8 cellular contexts compared by ENCODE assay signal in the genomic region with DNA sequence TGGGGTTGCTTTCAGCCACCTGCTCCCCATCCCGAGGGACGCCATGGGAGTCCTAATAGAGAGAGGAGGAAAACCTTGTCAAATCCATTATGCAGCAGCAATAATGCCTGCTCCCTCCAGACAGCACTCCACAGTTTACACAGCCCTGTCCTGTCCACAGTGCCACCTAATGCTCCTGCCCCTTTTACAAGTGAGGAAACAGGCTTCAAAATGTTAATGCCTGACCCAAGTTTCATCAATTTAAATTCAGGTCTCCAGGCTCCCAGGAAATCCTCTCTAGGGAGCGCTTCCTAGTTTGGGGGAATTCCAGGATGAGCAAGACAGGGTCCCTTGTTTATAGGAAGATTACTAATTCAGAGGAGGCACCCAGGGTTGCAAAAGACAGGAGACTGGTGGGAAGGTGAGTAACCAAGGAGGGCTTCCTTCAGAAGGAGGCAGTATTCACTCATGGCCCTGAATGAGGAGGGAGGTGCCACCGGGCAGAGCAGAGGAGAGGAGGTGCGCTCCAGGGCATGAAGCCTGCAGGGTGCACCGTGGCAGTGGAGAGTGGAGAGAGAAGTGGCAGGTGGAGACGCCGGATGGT. TPM values are rescaled to one million over a fixed set of nuclear protein-coding genes. Genes with fewer than 3 reads are reported as not detected.
A peak's percentile ranks its signal among the peaks of the same experiment; 100 is the strongest.
DNase-seq lines count a peak whose midpoint lies in the region; ATAC-seq and TF ChIP-seq lines count a peak whose summit lies in the region.
"Had no signal": no experiment of that assay in that cellular context is flagged by ENCODE, and none has a peak within 500 bp of the region (broad histone marks: within the 10 kb centered on the region; RNA-seq: fewer than 3 reads in every experiment).

No MANE protein-coding gene starts in this region.

- no peak for ATAC-seq in HG02973 (IDR thresholded peaks at IDR 0.05; ENCODE audit: unreplicated experiment)
- no peak for ATAC-seq in HG03095 (IDR thresholded peaks at IDR 0.05; ENCODE audit: unreplicated experiment)
- ATAC-seq: body of pancreas had no signal

- H3K27ac ChIP-seq in dorsolateral prefrontal cortex (peak overlapping the region in 44 of 59 donors; percentile 9 to 94 (median 78)), osteoblast (ENCODE audit: low read depth, low read length) (no peak overlapping the region)
- H3K27ac ChIP-seq: body of pancreas had no signal

- H3K27me3 ChIP-seq in dorsolateral prefrontal cortex: no peaks in the 10 kb centered on the region
- H3K27me3 ChIP-seq in osteoblast (ENCODE audit: insufficient read depth, low read length): no peaks in the 10 kb centered on the region

- H4K20me1 ChIP-seq in osteoblast (ENCODE audit: insufficient read depth, low read length): no peaks in the 10 kb centered on the region

- TF ChIP-seq CTCF in LNCaP clone FGC (IDR thresholded peaks at IDR 0.05; ENCODE audit: control insufficient read depth, extremely low read depth, insufficient read depth) (0 out of 2 replicates have a peak, but pooled peaks have one; percentile 11), dorsolateral prefrontal cortex (IDR thresholded peaks at IDR 0.05 in 54 of 56, conservative IDR thresholded peaks at IDR 0.05 in 2 of 56; ENCODE audit: low read depth in 1 of 56, partially characterized antibody in 56 of 56) (no peak), osteoblast (IDR thresholded peaks at IDR 0.05; ENCODE audit: extremely low read depth, low read depth, low read length) (no peak)

- DNase-seq in ELR (ENCODE audit: low read depth) (peak; percentile 96), LNCaP clone FGC (ENCODE audit: low read depth) (no peak), dorsolateral prefrontal cortex (peak in 1 of 10 donors; percentile 19), osteoblast (ENCODE audit: insufficient read length, low spot score, missing footprints) (peak; percentile 97), retina (no peak)
- DNase-seq: body of pancreas had no signal

- H3K9me3 ChIP-seq in osteoblast (ENCODE audit: low read depth, low read length): no peaks in the 10 kb centered on the region
- H3K9me3 ChIP-seq: body of pancreas had no signal

- H3K36me3 ChIP-seq in osteoblast (ENCODE audit: insufficient read depth, low read length): peaks cover 6% of the 10 kb centered on the region

- H3K4me3 ChIP-seq in LNCaP clone FGC (ENCODE audit: low read depth, low read length) (peak overlapping the region; percentile 85), dorsolateral prefrontal cortex (peak overlapping the region; percentile 44 to 93 (median 81)), osteoblast (ENCODE audit: insufficient read depth, low read length) (peak overlapping the region; percentile 74)
- H3K4me3 ChIP-seq: body of pancreas had no signal

- H3K4me1 ChIP-seq in osteoblast (ENCODE audit: insufficient read depth, low read length): peaks cover 15% of the 10 kb centered on the region

- intact Hi-C loops in dorsolateral prefrontal cortex (cut with DNase I): loop anchor here in 1 of 2 donors (5.0 kb wide), 1 partner anchor 207 kb away; no protein-coding TSS in a partner anchor

- H3K4me2 ChIP-seq in osteoblast (ENCODE audit: insufficient read depth, low read length): peak overlapping the region; percentile 80

- H3K79me2 ChIP-seq in osteoblast (ENCODE audit: insufficient read depth, low read length): no peaks in the 10 kb centered on the region

- H2AFZ ChIP-seq in osteoblast (ENCODE audit: low read length): no peak overlapping the region

RNA-seq across cellular contexts. Expression of a gene that starts 1.5 kb away (rescaled TPM):
- total RNA-seq in dorsolateral prefrontal cortex (100 to 1,000 TPM in 119 of 120 experiments, 10 to 100 TPM in 1; 98.1 to 297 (median 159) TPM), osteoblast (12.1 and 19.5 TPM in 2 replicates)

RNA-seq across cellular contexts. Expression of a gene that starts 11.8 kb away (rescaled TPM):
- total RNA-seq in dorsolateral prefrontal cortex (10 to 100 TPM; 30.8 to 53.0 (median 40.0) TPM), osteoblast (36.6 and 38.6 TPM in 2 replicates)

RNA-seq across cellular contexts. Expression of a gene that starts 19.4 kb away (rescaled TPM):
- total RNA-seq in dorsolateral prefrontal cortex: 100 to 1,000 TPM in 117 of 120 experiments, 10 to 100 TPM in 3; 80.9 to 227 (median 172) TPM
- total RNA-seq in osteoblast: 39.8 and 46.0 TPM in 2 replicates

RNA-seq across cellular contexts. Expression of a gene that starts 26.2 kb away (rescaled TPM):
- 10 to 100 TPM in 57 of 120 experiments, 1 to 10 TPM in 63; 3.9 to 21.8 (median 9.7) TPM for total RNA-seq in dorsolateral prefrontal cortex
- total RNA-seq in osteoblast: 10.9 and 13.0 TPM in 2 replicates

RNA-seq across cellular contexts. Expression of a gene that starts 45.7 kb away (rescaled TPM):
- 1 to 10 TPM in 89 of 120 experiments, under 1 TPM in 31; 0.26 to 5.3 (median 1.7) TPM for total RNA-seq in dorsolateral prefrontal cortex
- total RNA-seq in osteoblast: not detected in 2 replicates

Comparison
In these comparisons a context has a peak if more than half of its experiments do, and no peak if none do; other contexts are left out.
1. DNase-seq: peak in ELR (single experiment) and osteoblast (single experiment); none in LNCaP clone FGC (single experiment) and retina (single experiment).
2. Peak in every context shown above with its lines, with median percentiles within 50 percentile points of each other: H3K4me3 ChIP-seq.